Comparison of ENCODE assay signal across 18 cellular contexts in the genomic region with DNA sequence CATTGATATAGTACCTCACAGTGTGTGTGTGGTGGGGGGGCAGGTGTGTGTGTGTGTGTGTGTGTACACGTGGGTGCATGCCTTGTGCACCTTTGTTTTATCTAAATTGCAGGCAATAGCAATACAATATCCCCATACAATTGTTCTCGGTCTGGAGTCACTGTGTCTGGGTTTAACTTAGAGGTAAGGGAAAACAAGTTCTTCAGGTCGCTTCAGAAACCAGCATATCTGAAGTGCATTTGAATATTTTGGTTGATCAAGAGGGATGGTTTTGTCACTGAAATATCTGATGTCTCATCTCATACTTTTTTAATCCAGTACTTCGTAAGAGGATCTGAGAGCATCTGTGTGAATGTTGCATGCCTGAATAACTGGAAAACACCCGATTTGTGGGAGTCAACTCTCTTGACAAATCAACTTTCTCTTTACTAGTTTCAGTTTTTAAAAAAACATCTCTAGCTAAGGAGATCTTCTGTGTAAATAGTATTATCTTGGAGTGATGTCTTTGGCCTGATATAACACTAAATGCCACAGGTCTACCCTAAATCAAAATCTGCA.
"Had no signal": no experiment of that assay in that cellular context is flagged by ENCODE, and none has a peak within 500 bp of the region (broad histone marks: within the 10 kb centered on the region; RNA-seq: fewer than 3 reads in every experiment).

No MANE protein-coding gene starts in this region.

- H3K4me1 Mint-ChIP-seq: activated naive CD8-positive, alpha-beta T cell treated with anti-CD3 and anti-CD28 coated beads for 36 hours; naive thymus-derived CD8-positive, alpha-beta T cell had no signal

- H3K36me3 ChIP-seq: heart right ventricle, left lung, prostate gland had no signal

- FAIRE-seq: astrocyte, endothelial cell of umbilical vein, keratinocyte had no signal

- H3K4me3 Mint-ChIP-seq: activated naive CD8-positive, alpha-beta T cell treated with anti-CD3 and anti-CD28 coated beads for 36 hours; activated T-cell treated with anti-CD3 and anti-CD28 coated beads, Interleukin-2, amount 50 U/mL, for 24 hours; naive thymus-derived CD8-positive, alpha-beta T cell; WTC11 had no signal

- ATAC-seq: heart right ventricle; left lung; naive thymus-derived CD8-positive, alpha-beta T cell; WTC11 had no signal

- H3K9me3 Mint-ChIP-seq: activated naive CD8-positive, alpha-beta T cell treated with anti-CD3 and anti-CD28 coated beads for 36 hours; activated T-cell treated with anti-CD3 and anti-CD28 coated beads, Interleukin-2, amount 50 U/mL, for 24 hours; activated T-helper 2 cell treated with anti-CD3 and anti-CD28 coated beads, Interferon-gamma antibody, Interleukin-2, Interleukin-4, amounts not matched to agents 10 μg/mL and 5 μg/mL and 100 μg/mL, durations not matched to agents 14 hours and 24 hours and 36 hours; WTC11 had no signal

- DNase-seq: activated naive CD4-positive, alpha-beta T cell treated with Interleukin-2 at 50 U/mL for 16 hours; activated naive CD8-positive, alpha-beta T cell treated with anti-CD3 and anti-CD28 coated beads for 36 hours; activated T-cell treated with anti-CD3 and anti-CD28 coated beads, Interleukin-2, amount 50 U/mL, for 24 hours; central memory CD4-positive, alpha-beta T cell; effector memory CD4-positive, alpha-beta T cell; heart right ventricle; left lung; naive thymus-derived CD8-positive, alpha-beta T cell; stimulated activated CD4-positive, alpha-beta T cell treated with anti-CD3 and anti-CD28 coated beads, Interleukin-4, amount 100 ng/mL, for 24 hours; stimulated activated naive CD8-positive, alpha-beta T cell treated with anti-CD3 and anti-CD28 coated beads, Interleukin-15, Interleukin-2, amounts not matched to agents 100 U/mL and 50 U/mL, for 24 hours; T1000 had no signal

- H3K27ac Mint-ChIP-seq: activated naive CD8-positive, alpha-beta T cell treated with anti-CD3 and anti-CD28 coated beads for 36 hours; activated T-cell treated with anti-CD3 and anti-CD28 coated beads, Interleukin-2, amount 50 U/mL, for 24 hours; activated T-helper 2 cell treated with anti-CD3 and anti-CD28 coated beads, Interferon-gamma antibody, Interleukin-2, Interleukin-4, amounts not matched to agents 10 μg/mL and 5 μg/mL and 100 μg/mL, durations not matched to agents 14 hours and 24 hours and 36 hours; naive thymus-derived CD8-positive, alpha-beta T cell; WTC11 had no signal

- H3K4me3 ChIP-seq: heart right ventricle, left lung, lung, prostate gland had no signal

- H3K4me1 ChIP-seq: heart right ventricle, left lung, prostate gland had no signal

- H3K9me3 ChIP-seq: heart right ventricle, left lung, prostate gland had no signal

- H3K27me3 ChIP-seq: heart right ventricle, left lung had no signal

- H3K36me3 Mint-ChIP-seq: activated naive CD8-positive, alpha-beta T cell treated with anti-CD3 and anti-CD28 coated beads for 36 hours; naive thymus-derived CD8-positive, alpha-beta T cell; WTC11 had no signal

- H3K27ac ChIP-seq: heart right ventricle, left lung, prostate gland had no signal
